27 cellular contexts compared by ENCODE assay signal in the genomic region with DNA sequence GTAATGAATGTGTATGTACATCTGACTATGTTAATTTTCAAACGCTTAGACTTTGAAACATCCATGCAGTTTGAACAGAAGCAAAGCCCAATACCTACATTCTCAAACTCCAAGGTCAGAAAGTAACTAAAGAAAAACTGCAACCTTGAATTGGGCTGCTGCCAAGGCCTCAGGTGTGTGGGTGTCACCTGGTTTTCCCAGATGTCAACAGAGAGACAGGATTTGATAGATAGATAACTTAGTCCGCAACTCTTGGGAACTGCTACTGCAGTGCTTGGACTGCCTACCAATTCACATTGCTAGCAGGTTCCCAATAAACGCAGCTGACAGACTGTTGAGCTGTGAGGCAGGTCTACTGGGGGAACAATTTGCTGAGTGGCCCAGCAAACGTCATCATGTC.
"Had no signal": no experiment of that assay in that cellular context is flagged by ENCODE, and none has a peak within 500 bp of the region (broad histone marks: within the 10 kb centered on the region; RNA-seq: fewer than 3 reads in every experiment).

No MANE protein-coding gene starts in this region.

- H3K27me3 ChIP-seq: ovary, right atrium auricular region, upper lobe of left lung had no signal

- H3K4me3 ChIP-seq: dorsolateral prefrontal cortex, gastrocnemius medialis, heart left ventricle, left ventricle myocardium inferior, lower lobe of right lung, ovary, right atrium auricular region, stomach, tibial artery, upper lobe of left lung had no signal

- H3K9me3 ChIP-seq: gastrocnemius medialis, heart left ventricle, left ventricle myocardium inferior, lower lobe of right lung, ovary, right atrium auricular region, stomach, tibial artery, upper lobe of left lung had no signal

- H3K36me3 ChIP-seq: gastrocnemius medialis, heart left ventricle, left ventricle myocardium inferior, lower lobe of right lung, ovary, right atrium auricular region, stomach, tibial artery, upper lobe of left lung had no signal

- ATAC-seq: esophagus mucosa; gastrocnemius medialis; heart left ventricle; left cardiac atrium; lower lobe of right lung; natural killer cell; sciatic nerve; stimulated activated effector memory CD8-positive, alpha-beta T cell treated with anti-CD3 and anti-CD28 coated beads, Interleukin-12 subunit alpha, Interleukin-12 subunit beta, amount 100 ng/mL, for 72 hours had no signal

- H3K4me1 ChIP-seq: gastrocnemius medialis, left ventricle myocardium inferior, lower lobe of right lung, upper lobe of left lung had no signal

- DNase-seq: dorsolateral prefrontal cortex; effector CD4-positive, alpha-beta T cell; endodermal cell; foreskin fibroblast; gastrocnemius medialis; heart left ventricle; hippocampal formation; left cardiac atrium; left ventricle myocardium inferior; lower lobe of right lung; natural killer cell; occipital lobe; ovary; stimulated activated CD4-positive, alpha-beta T cell treated with anti-CD3 and anti-CD28 coated beads, Interleukin-2, amount 100 ng/mL, for 24 hours; stimulated activated CD4-positive, alpha-beta T cell treated with anti-CD3 and anti-CD28 coated beads, Interleukin-4, amount 100 ng/mL, for 24 hours; stimulated activated naive CD4-positive, alpha-beta T cell treated with Interleukin-2 at 50 U/mL for 16 hours; stomach; tibial artery; upper lobe of left lung had no signal

- FAIRE-seq: colon, islet of Langerhans, urothelium cell line had no signal

- H3K27ac ChIP-seq: epithelial cell of prostate, gastrocnemius medialis, heart left ventricle, left ventricle myocardium inferior, lower lobe of right lung, ovary, right atrium auricular region, stomach, tibial artery, upper lobe of left lung had no signal
